In genomic region chr11:128365044-128365443, GRCh38 we compare ENCODE assay signal across 13 cellular contexts.
DNase-seq lines count a peak whose midpoint lies in the region; ATAC-seq and TF ChIP-seq lines count a peak whose summit lies in the region.
"Had no signal": no experiment of that assay in that cellular context is flagged by ENCODE, and none has a peak within 500 bp of the region (broad histone marks: within the 10 kb centered on the region; RNA-seq: fewer than 3 reads in every experiment).

No MANE protein-coding gene starts in this region.

- TF ChIP-seq EP300 in ovary (IDR thresholded peaks at IDR 0.05) = no peak

- H3K27ac ChIP-seq in SJCRH30 = no peak overlapping the region
- no peak overlapping the region for H3K27ac ChIP-seq in ovary
- H3K27ac ChIP-seq: spleen, thoracic aorta had no signal

- POLR2A ChIA-PET in activated naive CD8-positive, alpha-beta T cell treated with anti-CD3 and anti-CD28 coated beads, Interleukin-2, amount 10 ng/mL, durations not matched to agents 7 days and 5 days (lab: Charles Lee) = no interaction called here

- no peaks in the 10 kb centered on the region for H3K27me3 Mint-ChIP-seq in activated naive CD8-positive, alpha-beta T cell treated with anti-CD3 and anti-CD28 coated beads, Interleukin-2, amount 10 ng/mL, durations not matched to agents 7 days and 5 days
- no peaks in the 10 kb centered on the region for H3K27me3 Mint-ChIP-seq in activated naive CD8-positive, alpha-beta T cell treated with anti-CD3 and anti-CD28 coated beads for 36 hours

- intact Hi-C loops in ovary (cut with DNase I) = no loop called here

- H3K4me1 ChIP-seq in SJCRH30 (no peaks in the 10 kb centered on the region), ovary (ENCODE audit: insufficient read depth) (no peaks in the 10 kb centered on the region)

- DNase-seq in activated naive CD8-positive, alpha-beta T cell treated with anti-CD3 and anti-CD28 coated beads, Interleukin-2, amount 10 ng/mL, durations not matched to agents 7 days and 5 days = no peak
- no peak for DNase-seq in activated naive CD8-positive, alpha-beta T cell treated with anti-CD3 and anti-CD28 coated beads for 36 hours
- peak; percentile 19 to 70 for DNase-seq in SJCRH30
- DNase-seq in fibroblast of peridontal ligament (ENCODE audit: extremely low read depth) = peak; percentile 96
- DNase-seq in stromal cell of bone marrow (ENCODE audit: low read depth) = peak; percentile 61
- DNase-seq in germinal center (ENCODE audit: low spot score) = no peak
- no peak for DNase-seq in ovary
- DNase-seq: activated CD4-positive, alpha-beta T cell treated with anti-CD3 and anti-CD28 coated beads, Interleukin-2, amount 50 U/mL, for 1 hour; left ventricle myocardium superior; spleen had no signal

- peaks cover 3% of the 10 kb centered on the region for H3K9me3 Mint-ChIP-seq in activated naive CD8-positive, alpha-beta T cell treated with anti-CD3 and anti-CD28 coated beads, Interleukin-2, amount 10 ng/mL, durations not matched to agents 7 days and 5 days
- H3K9me3 Mint-ChIP-seq in activated naive CD8-positive, alpha-beta T cell treated with anti-CD3 and anti-CD28 coated beads for 36 hours = peaks cover 2% of the 10 kb centered on the region
- H3K9me3 Mint-ChIP-seq: CD14-positive monocyte had no signal

- H3K36me3 Mint-ChIP-seq in activated naive CD8-positive, alpha-beta T cell treated with anti-CD3 and anti-CD28 coated beads, Interleukin-2, amount 10 ng/mL, durations not matched to agents 7 days and 5 days = peaks cover 1% of the 10 kb centered on the region
- no peaks in the 10 kb centered on the region for H3K36me3 Mint-ChIP-seq in activated naive CD8-positive, alpha-beta T cell treated with anti-CD3 and anti-CD28 coated beads for 36 hours
- H3K36me3 Mint-ChIP-seq: CD14-positive monocyte had no signal

- H3K36me3 ChIP-seq in SJCRH30 (no peaks in the 10 kb centered on the region), ovary (no peaks in the 10 kb centered on the region)
- H3K36me3 ChIP-seq: spleen, thoracic aorta had no signal

- WGBS in ovary, 3 donors = 14 to 29% (median 19%) methylated on average over 3 of the region's 3 CpGs

- no peak overlapping the region for H3K4me3 Mint-ChIP-seq in activated naive CD8-positive, alpha-beta T cell treated with anti-CD3 and anti-CD28 coated beads, Interleukin-2, amount 10 ng/mL, durations not matched to agents 7 days and 5 days
- H3K4me3 Mint-ChIP-seq in activated naive CD8-positive, alpha-beta T cell treated with anti-CD3 and anti-CD28 coated beads for 36 hours = no peak overlapping the region
- H3K4me3 Mint-ChIP-seq: CD14-positive monocyte had no signal

- H3K9me3 ChIP-seq in SJCRH30 (replicated peaks) (no peaks in the 10 kb centered on the region), ovary (no peaks in the 10 kb centered on the region)
- H3K9me3 ChIP-seq: spleen, thoracic aorta had no signal

- TF ChIP-seq CTCF in ovary (IDR thresholded peaks at IDR 0.05) = no peak

- no peak overlapping the region for H3K27ac Mint-ChIP-seq in activated naive CD8-positive, alpha-beta T cell treated with anti-CD3 and anti-CD28 coated beads, Interleukin-2, amount 10 ng/mL, durations not matched to agents 7 days and 5 days
- H3K27ac Mint-ChIP-seq in activated naive CD8-positive, alpha-beta T cell treated with anti-CD3 and anti-CD28 coated beads for 36 hours = no peak overlapping the region
- H3K27ac Mint-ChIP-seq: CD14-positive monocyte had no signal

- H3K4me3 ChIP-seq in SJCRH30 (no peak overlapping the region), ovary (no peak overlapping the region)
- H3K4me3 ChIP-seq: spleen, thoracic aorta had no signal

- no peak for TF ChIP-seq POLR2A in ovary (IDR thresholded peaks at IDR 0.05)

- no peaks in the 10 kb centered on the region for H3K4me1 Mint-ChIP-seq in activated naive CD8-positive, alpha-beta T cell treated with anti-CD3 and anti-CD28 coated beads, Interleukin-2, amount 10 ng/mL, durations not matched to agents 7 days and 5 days
- H3K4me1 Mint-ChIP-seq in activated naive CD8-positive, alpha-beta T cell treated with anti-CD3 and anti-CD28 coated beads for 36 hours = peaks cover 15% of the 10 kb centered on the region
- H3K4me1 Mint-ChIP-seq: CD14-positive monocyte had no signal

- peak; percentile 39 for ATAC-seq in activated naive CD8-positive, alpha-beta T cell treated with anti-CD3 and anti-CD28 coated beads, Interleukin-2, amount 10 ng/mL, durations not matched to agents 7 days and 5 days (ENCODE audit: low read depth)
- no peak for ATAC-seq in GM19023 (IDR thresholded peaks at IDR 0.05; ENCODE audit: unreplicated experiment)
- ATAC-seq: left ventricle myocardium superior had no signal

- H3K27me3 ChIP-seq in SJCRH30 (no peaks in the 10 kb centered on the region), ovary (no peaks in the 10 kb centered on the region)
- H3K27me3 ChIP-seq: spleen had no signal

Comparison
In these comparisons a context has a peak if more than half of its experiments do, and no peak if none do; other contexts are left out.
1. DNase-seq: peak in SJCRH30 (2 of 2), fibroblast of peridontal ligament (single experiment) and stromal cell of bone marrow (single experiment); none in activated naive CD8-positive, alpha-beta T cell treated with anti-CD3 and anti-CD28 coated beads, Interleukin-2, amount 10 ng/mL, durations not matched to agents 7 days and 5 days (single experiment), activated naive CD8-positive, alpha-beta T cell treated with anti-CD3 and anti-CD28 coated beads for 36 hours (single experiment), germinal center (single experiment) and ovary (0 of 5).